ENCODE assay signal across 22 cellular contexts in the genomic region with DNA sequence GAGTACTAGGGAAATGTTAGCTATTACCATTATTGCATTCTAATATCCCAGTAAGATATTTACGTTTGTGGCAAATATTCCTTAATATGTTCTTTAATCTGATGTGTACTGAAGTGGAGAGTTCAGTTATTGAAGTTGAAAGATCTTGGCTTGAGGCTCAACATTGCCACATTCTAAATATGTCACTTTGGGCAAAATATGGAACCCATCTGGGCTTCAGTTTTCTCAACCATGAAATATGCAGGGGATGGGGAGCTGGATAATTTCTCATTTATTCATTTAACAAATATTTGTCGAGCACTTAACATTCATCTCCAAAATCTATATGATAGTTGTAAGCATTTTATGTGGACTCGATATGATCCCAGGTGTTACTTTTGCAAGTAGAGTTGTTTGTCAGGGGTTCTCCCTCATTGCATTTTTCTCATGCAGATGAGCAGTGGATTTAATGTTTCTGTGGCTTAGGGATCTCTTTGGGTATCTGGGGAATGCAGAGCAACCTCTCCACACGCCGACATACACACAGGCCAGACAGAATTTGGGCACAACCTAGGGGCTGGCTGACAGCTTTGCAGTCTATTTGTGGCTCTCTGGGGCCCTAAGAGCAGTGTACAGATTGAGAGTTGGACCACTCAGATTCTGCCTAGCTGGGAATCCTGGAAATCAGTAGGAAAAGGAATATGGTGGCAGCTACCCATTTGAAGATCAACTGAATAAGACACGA.
"Had no signal": no experiment of that assay in that cellular context is flagged by ENCODE, and none has a peak within 500 bp of the region (broad histone marks: within the 10 kb centered on the region; RNA-seq: fewer than 3 reads in every experiment).

No MANE protein-coding gene starts in this region.

- H3K4me3 ChIP-seq: gastrocnemius medialis, left ventricle myocardium inferior, thyroid gland, upper lobe of right lung had no signal

- H3K27ac ChIP-seq: gastrocnemius medialis, left ventricle myocardium inferior, neutrophil, parathyroid adenoma, thyroid gland, upper lobe of right lung had no signal

- H3K36me3 ChIP-seq: gastrocnemius medialis, left ventricle myocardium inferior, neutrophil, thyroid gland, upper lobe of right lung had no signal

- H2AFZ ChIP-seq: parathyroid adenoma had no signal

- H3K4me1 ChIP-seq: gastrocnemius medialis, left ventricle myocardium inferior, parathyroid adenoma, thyroid gland, upper lobe of right lung had no signal

- H3K9me3 ChIP-seq: gastrocnemius medialis, left ventricle myocardium inferior, neutrophil, thyroid gland, upper lobe of right lung had no signal

- H3K9ac ChIP-seq: parathyroid adenoma had no signal

- H3K79me2 ChIP-seq: parathyroid adenoma had no signal

- DNase-seq: activated CD4-positive, alpha-beta T cell treated with anti-CD3 and anti-CD28 coated beads for 4 hours; activated CD4-positive, alpha-beta T cell treated with anti-CD3 and anti-CD28 coated beads, Interleukin-2, amount 50 U/mL, for 48 hours; activated CD4-positive, CD25-positive, alpha-beta regulatory T cell; activated naive CD4-positive, alpha-beta T cell treated with Interleukin-2 at 50 U/mL for 16 hours; activated naive CD8-positive, alpha-beta T cell treated with anti-CD3 and anti-CD28 coated beads for 36 hours; activated T-cell treated with anti-CD3 and anti-CD28 coated beads, Interleukin-2, amount 50 U/mL, for 48 hours; amygdala; cerebellar nuclear complex; effector CD4-positive, alpha-beta T cell; erythroblast; gastrocnemius medialis; head of caudate nucleus; hypothalamus; left ventricle myocardium inferior; stimulated activated CD4-positive, alpha-beta T cell treated with anti-CD3 and anti-CD28 coated beads, Interleukin-12 subunit alpha, Interleukin-12 subunit beta, amount 100 ng/mL, for 4 hours; stimulated activated CD4-positive, alpha-beta T cell treated with anti-CD3 and anti-CD28 coated beads, Interleukin-4, amount 100 ng/mL, for 4 hours; substantia nigra; T-helper 17 cell; thyroid gland; upper lobe of right lung had no signal

- H3K27me3 ChIP-seq: gastrocnemius medialis, neutrophil, thyroid gland, upper lobe of right lung had no signal
